Comparison of ENCODE assay signal across 13 cellular contexts in genomic region chr3:156964562-156964961, GRCh38.
"Had no signal": no experiment of that assay in that cellular context is flagged by ENCODE, and none has a peak within 500 bp of the region (broad histone marks: within the 10 kb centered on the region; RNA-seq: fewer than 3 reads in every experiment).

No MANE protein-coding gene starts in this region.

- H3K27me3 ChIP-seq: adrenal gland had no signal

- H3K9me3 ChIP-seq: adrenal gland had no signal

- H3K36me3 ChIP-seq: adrenal gland had no signal

- H3K4me3 ChIP-seq: adrenal gland had no signal

- ATAC-seq: activated CD4-positive, alpha-beta T cell treated with anti-CD3 and anti-CD28 coated beads for 36 hours; naive thymus-derived CD8-positive, alpha-beta T cell; stimulated activated naive B cell treated with anti-CD40 and anti-IgM and Interleukin-4, amounts not matched to agents 10 μg/mL and 1 μg/mL and 100 μg/mL, for 72 hours; T-helper 17 cell had no signal

- DNase-seq: activated CD4-positive, alpha-beta memory T cell treated with anti-CD3 and anti-CD28 coated beads, Interleukin-2, amount 10 ng/mL, durations not matched to agents 7 days and 5 days; activated CD4-positive, alpha-beta T cell treated with anti-CD3 and anti-CD28 coated beads for 36 hours; activated naive CD4-positive, alpha-beta T cell treated with anti-CD3 and anti-CD28 coated beads, Interleukin-2, amount 50 U/mL, for 16 hours; activated T-cell treated with anti-CD3 and anti-CD28 coated beads, Interleukin-2, amount 50 U/mL, for 24 hours; adrenal gland; cortex of kidney; effector CD4-positive, alpha-beta T cell; mesenchymal stem cell; naive thymus-derived CD8-positive, alpha-beta T cell; stimulated activated CD4-positive, alpha-beta T cell treated with anti-CD3 and anti-CD28 coated beads, Interleukin-2, amount 100 ng/mL, for 48 hours; stimulated activated naive B cell treated with anti-CD40 and anti-IgM and Interleukin-4, amounts not matched to agents 10 μg/mL and 1 μg/mL and 100 μg/mL, for 72 hours; T-helper 17 cell; trophoblast cell had no signal

- H3K27ac ChIP-seq: adrenal gland had no signal

- H3K4me1 ChIP-seq: adrenal gland had no signal
